ENCODE assay signal across 18 cellular contexts in the genomic region with DNA sequence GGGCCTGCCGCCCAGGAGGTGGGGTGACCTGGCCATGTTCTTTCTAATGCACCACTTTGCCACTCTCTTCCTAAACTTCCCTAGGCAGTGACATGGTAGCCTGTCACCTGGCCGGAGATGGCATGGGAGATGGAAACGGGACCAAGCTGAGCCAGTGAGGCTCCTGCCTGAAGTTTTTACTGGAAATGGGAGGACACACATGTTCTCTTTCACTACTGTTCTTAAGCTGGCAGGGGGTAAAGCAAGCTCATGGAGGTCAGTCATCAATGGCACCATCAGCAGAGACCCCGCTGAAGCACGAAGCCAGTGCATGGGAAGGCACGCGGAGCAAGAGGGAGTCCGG. TPM values are rescaled to one million over a fixed set of nuclear protein-coding genes. Genes with fewer than 3 reads are reported as not detected.
DNase-seq lines count a peak whose midpoint lies in the region; TF ChIP-seq lines count a peak whose summit lies in the region.
"Had no signal": no experiment of that assay in that cellular context is flagged by ENCODE, and none has a peak within 500 bp of the region (broad histone marks: within the 10 kb centered on the region; RNA-seq: fewer than 3 reads in every experiment).

No MANE protein-coding gene starts in this region.

- DNase-seq in AG04450 (ENCODE audit: low read depth, low spot score) (no peak), adipocyte (ENCODE audit: low read depth) (peak; percentile 7), fibroblast of pulmonary artery (ENCODE audit: low read depth) (peak; percentile 40), osteoblast (ENCODE audit: insufficient read length, low spot score, missing footprints) (peak; percentile 37), ACHN (no peak), T-helper 9 cell (no peak), suprapubic skin (ENCODE audit: low spot score in 2 of 2) (no peak)
- DNase-seq in activated CD4-positive, CD25-positive, alpha-beta regulatory T cell treated with anti-CD3 and anti-CD28 coated beads, Interleukin-2, amount 50 U/mL, for 72 hours, result no peak
- DNase-seq: C1 segment of cervical spinal cord, DMS 273 treated with DMSO at 0.1 percent for 48 hours, GDM1, Kasumi-1, NCI-H1105 treated with DMSO at 0.1 percent for 48 hours, NCI-H187 treated with DMSO at 0.1 percent for 48 hours, NCI-H2171, NCI-H446 treated with DMSO at 0.1 percent for 48 hours, OCI-M1, SIG-M5 had no signal

- no peak overlapping the region for H3K4me3 ChIP-seq in AG04450 (ENCODE audit: low read depth, low read length)
- no peak overlapping the region for H3K4me3 ChIP-seq in adipocyte (ENCODE audit: low read length)
- H3K4me3 ChIP-seq in fibroblast of pulmonary artery (replicated peaks; ENCODE audit: low read depth, low read length), result no peak overlapping the region
- H3K4me3 ChIP-seq in osteoblast (ENCODE audit: insufficient read depth, low read length), result no peak overlapping the region
- no peak overlapping the region for H3K4me3 ChIP-seq in suprapubic skin

- TF ChIP-seq POLR2A in suprapubic skin (IDR thresholded peaks at IDR 0.05), result no peak

- H3K4me1 ChIP-seq in adipocyte (ENCODE audit: control insufficient read depth, insufficient read depth, low read length) (no peaks in the 10 kb centered on the region), osteoblast (ENCODE audit: insufficient read depth, low read length) (no peaks in the 10 kb centered on the region), suprapubic skin (no peaks in the 10 kb centered on the region)

- in situ Hi-C loops in ACHN (cut with HindIII; ENCODE audit: low pct_ligation_motif_present, low pct_unique_long_range_greater_than_20kb, low sequenced_read_pairs), result no loop called here

- H3K9me3 ChIP-seq in AG04450 (ENCODE audit: control insufficient read depth, insufficient read depth, low read length) (no peaks in the 10 kb centered on the region), adipocyte (ENCODE audit: control insufficient read depth, low read length) (no peaks in the 10 kb centered on the region), osteoblast (ENCODE audit: low read depth, low read length) (no peaks in the 10 kb centered on the region), suprapubic skin (no peaks in the 10 kb centered on the region)

- no peaks in the 10 kb centered on the region for H3K27me3 ChIP-seq in AG04450 (ENCODE audit: control insufficient read depth, insufficient read depth, low read length)
- no peaks in the 10 kb centered on the region for H3K27me3 ChIP-seq in adipocyte (replicated peaks; ENCODE audit: control insufficient read depth, insufficient read depth, low read length)
- no peaks in the 10 kb centered on the region for H3K27me3 ChIP-seq in osteoblast (ENCODE audit: insufficient read depth, low read length)
- no peaks in the 10 kb centered on the region for H3K27me3 ChIP-seq in suprapubic skin

- POLR2A ChIA-PET in AG04450 (lab: Yijun Ruan, JAX), result no interaction called here

- no peaks in the 10 kb centered on the region for H3K79me2 ChIP-seq in osteoblast (ENCODE audit: insufficient read depth, low read length)

- H3K36me3 ChIP-seq in adipocyte (ENCODE audit: control insufficient read depth, insufficient read depth, low read length, severe bottlenecking), result peaks cover 92% of the 10 kb centered on the region
- H3K36me3 ChIP-seq in osteoblast (ENCODE audit: insufficient read depth, low read length), result peaks cover 85% of the 10 kb centered on the region
- H3K36me3 ChIP-seq in suprapubic skin, result peaks cover 41% of the 10 kb centered on the region

- TF ChIP-seq EP300 in suprapubic skin (IDR thresholded peaks at IDR 0.05), result no peak

- no peak overlapping the region for H3K9ac ChIP-seq in adipocyte (ENCODE audit: low read length)

- CTCF ChIA-PET in AG04450 (lab: Charles Lee), result no interaction called here

- no peak for TF ChIP-seq CTCF in AG04450 (IDR thresholded peaks at IDR 0.05; ENCODE audit: low read depth, low read length)
- no peak for TF ChIP-seq CTCF in fibroblast of pulmonary artery (IDR thresholded peaks at IDR 0.05; ENCODE audit: low read length, missing control alignments)
- TF ChIP-seq CTCF in osteoblast (IDR thresholded peaks at IDR 0.05; ENCODE audit: extremely low read depth, low read depth, low read length), result no peak
- TF ChIP-seq CTCF in suprapubic skin (IDR thresholded peaks at IDR 0.05), result no peak

- H2AFZ ChIP-seq in osteoblast (ENCODE audit: low read length), result no peak overlapping the region

- H3K4me2 ChIP-seq in osteoblast (ENCODE audit: insufficient read depth, low read length), result no peak overlapping the region

- WGBS in suprapubic skin, result 90% methylated on average over 8 of the region's 8 CpGs

- peaks cover 52% of the 10 kb centered on the region for H4K20me1 ChIP-seq in osteoblast (ENCODE audit: insufficient read depth, low read length)

- H3K27ac ChIP-seq in AG04450 (ENCODE audit: low read depth, low read length) (peak overlapping the region; percentile 42), osteoblast (ENCODE audit: low read depth, low read length) (peak overlapping the region; percentile 63), suprapubic skin (no peak overlapping the region)

RNA-seq across cellular contexts. Expression of a gene that starts 50.7 kb away (rescaled TPM):
- polyA plus RNA-seq in AG04450 (2011; rRNA removed), result 114 TPM in 2 replicates
- polyA minus RNA-seq in AG04450 (2011; rRNA and poly(A)+ RNA removed), result 128 and 139 TPM in 2 replicates
- 17.7 and 21.5 TPM in 2 replicates for total RNA-seq in osteoblast
- 10 to 100 TPM; 22.7 to 49.8 (median 29.8) TPM for total RNA-seq in suprapubic skin

Comparison
In these comparisons a context has a peak if more than half of its experiments do, and no peak if none do; other contexts are left out.
1. DNase-seq: peak in adipocyte (single experiment), fibroblast of pulmonary artery (single experiment) and osteoblast (single experiment); none in AG04450 (single experiment), activated CD4-positive, CD25-positive, alpha-beta regulatory T cell treated with anti-CD3 and anti-CD28 coated beads, Interleukin-2, amount 50 U/mL, for 72 hours (single experiment), ACHN (single experiment), T-helper 9 cell (single experiment) and suprapubic skin (0 of 2).